In the genomic region with DNA sequence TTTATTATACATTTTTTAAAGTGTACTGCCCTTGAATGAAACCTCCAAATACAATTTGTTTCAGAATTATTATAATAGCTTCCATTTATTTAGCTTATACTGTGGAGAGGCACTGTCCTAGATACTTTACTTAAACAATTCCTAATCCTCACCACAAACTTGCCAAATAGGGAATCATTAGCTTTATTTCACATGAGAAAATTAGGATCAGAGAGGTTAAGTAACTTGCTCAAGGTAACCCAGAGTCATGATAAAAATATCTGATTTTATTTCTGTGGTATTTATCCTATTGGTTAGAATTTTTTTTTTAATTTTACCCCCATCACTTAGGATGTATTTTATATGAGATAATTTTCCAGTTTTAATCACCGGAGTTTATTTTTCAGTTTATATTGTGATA, we compare ENCODE assay signal across 33 cellular contexts.
"Had no signal": no experiment of that assay in that cellular context is flagged by ENCODE, and none has a peak within 500 bp of the region (broad histone marks: within the 10 kb centered on the region; RNA-seq: fewer than 3 reads in every experiment).

No MANE protein-coding gene starts in this region.

- H3K4me1 ChIP-seq: adrenal gland, ascending aorta, breast epithelium had no signal

- H3K4me3 ChIP-seq: adrenal gland, ascending aorta, body of pancreas, breast epithelium, cardiac muscle cell had no signal

- H3K9me3 ChIP-seq: adrenal gland, ascending aorta, body of pancreas, breast epithelium had no signal

- ATAC-seq: activated naive CD4-positive, alpha-beta T cell treated with anti-CD3 and anti-CD28 coated beads, Interleukin-2, amount 50 U/mL, for 72 hours; activated naive CD8-positive, alpha-beta T cell treated with anti-CD3 and anti-CD28 coated beads, Interleukin-2, amount 50 U/mL, for 24 hours; activated T-cell treated with anti-CD3 and anti-CD28 coated beads, Interleukin-2, amount 50 U/mL, for 4 hours; activated T-cell treated with anti-CD3 and anti-CD28 coated beads, Interleukin-2, amount 50 U/mL, for 72 hours; activated T-helper 17 cell treated with anti-CD3 and anti-CD28 coated beads, Interleukin-2, amount 50 U/mL, for 72 hours; body of pancreas had no signal

- H3K27ac ChIP-seq: adrenal gland, ascending aorta, body of pancreas, brain microvascular endothelial cell, breast epithelium, cardiac muscle cell had no signal

- DNase-seq: activated effector memory CD4-positive, alpha-beta T cell treated with anti-CD3 and anti-CD28 coated beads, Interleukin-2, amount 50 U/mL, for 16 hours; activated effector memory CD4-positive, alpha-beta T cell treated with Interleukin-2 at 50 U/mL for 16 hours; activated gamma-delta T cell; activated gamma-delta T cell treated with Interleukin-2 at 50 U/mL for 16 hours; activated naive CD4-positive, alpha-beta T cell; activated naive CD4-positive, alpha-beta T cell treated with anti-CD3 and anti-CD28 coated beads for 36 hours; activated naive CD4-positive, alpha-beta T cell treated with anti-CD3 and anti-CD28 coated beads, Interleukin-2, amount 10 ng/mL, durations not matched to agents 7 days and 5 days; activated naive CD4-positive, alpha-beta T cell treated with anti-CD3 and anti-CD28 coated beads, Interleukin-2, amount 50 U/mL, for 16 hours; activated naive CD4-positive, alpha-beta T cell treated with Interleukin-2 at 50 U/mL for 16 hours; activated naive CD8-positive, alpha-beta T cell treated with anti-CD3 and anti-CD28 coated beads for 36 hours; activated naive CD8-positive, alpha-beta T cell treated with anti-CD3 and anti-CD28 coated beads, Interleukin-2, amount 10 ng/mL, durations not matched to agents 7 days and 5 days; activated naive CD8-positive, alpha-beta T cell treated with anti-CD3 and anti-CD28 coated beads, Interleukin-2, amount 50 U/mL, for 24 hours; activated T-cell treated with anti-CD3 and anti-CD28 coated beads, Interleukin-2, amount 50 U/mL, for 24 hours; activated T-cell treated with anti-CD3 and anti-CD28 coated beads, Interleukin-2, amount 50 U/mL, for 4 hours; activated T-cell treated with anti-CD3 and anti-CD28 coated beads, Interleukin-2, amount 50 U/mL, for 48 hours; activated T-cell treated with anti-CD3 and anti-CD28 coated beads, Interleukin-2, amount 50 U/mL, for 72 hours; adrenal gland; amniotic stem cell; amygdala; anterior cingulate cortex; aorta; body of pancreas; brain microvascular endothelial cell; caudate nucleus; central memory CD4-positive, alpha-beta T cell; cerebellar nuclear complex had no signal

- FAIRE-seq: astrocyte, bronchial epithelial cell had no signal

- H3K27me3 ChIP-seq: adrenal gland, ascending aorta, body of pancreas, brain microvascular endothelial cell, breast epithelium, cardiac muscle cell had no signal

- H3K36me3 ChIP-seq: adrenal gland, ascending aorta, brain microvascular endothelial cell, breast epithelium, cardiac muscle cell had no signal
